Comparison of ENCODE assay signal across 8 cellular contexts in the genomic region with DNA sequence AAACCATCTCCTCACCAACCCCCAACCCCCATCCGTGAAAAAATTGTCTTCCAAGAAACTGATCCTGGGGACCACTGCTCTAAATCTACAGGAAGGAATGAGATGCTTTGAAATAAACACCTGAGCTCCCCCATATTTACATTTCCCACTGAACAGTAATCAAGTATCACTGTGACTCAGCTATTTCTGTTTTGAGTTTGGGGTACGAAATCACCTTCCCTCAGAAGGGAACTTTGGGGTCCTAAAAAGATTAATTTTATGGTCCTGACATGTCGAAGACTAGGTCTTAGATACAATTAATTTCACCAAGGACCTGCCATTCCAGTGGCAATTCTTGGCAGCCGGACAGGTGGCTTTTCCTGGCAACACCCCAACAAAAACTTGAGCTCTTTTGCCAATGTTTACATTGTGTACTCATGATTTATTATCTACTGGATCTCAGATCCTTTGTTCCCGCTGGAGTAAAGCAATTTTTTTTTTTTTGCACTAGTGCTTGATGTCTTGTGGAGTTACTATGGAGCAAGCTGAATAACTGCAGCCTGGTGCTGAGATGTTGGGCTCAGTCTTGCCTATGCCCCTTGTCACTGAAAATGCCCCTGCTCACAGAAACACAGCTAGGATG. TPM values are rescaled to one million over a fixed set of nuclear protein-coding genes. Genes with fewer than 3 reads are reported as not detected.
DNase-seq lines count a peak whose midpoint lies in the region; ATAC-seq and TF ChIP-seq lines count a peak whose summit lies in the region.

No MANE protein-coding gene starts in this region.

- no peak for TF ChIP-seq CTCF in CD8-positive, alpha-beta T cell (IDR thresholded peaks at IDR 0.05)
- no peak for TF ChIP-seq CTCF in lower lobe of right lung (IDR thresholded peaks at IDR 0.05)

- H3K27ac ChIP-seq in CD8-positive, alpha-beta T cell (ENCODE audit: low read depth, low read length), result no peak overlapping the region
- H3K27ac ChIP-seq in lower lobe of right lung, result no peak overlapping the region

- peaks cover 2% of the 10 kb centered on the region for H3K9me3 Mint-ChIP-seq in CD8-positive, alpha-beta T cell
- no peaks in the 10 kb centered on the region for H3K9me3 Mint-ChIP-seq in activated naive CD8-positive, alpha-beta T cell treated with anti-CD3 and anti-CD28 coated beads, Interleukin-2, amount 50 U/mL, for 24 hours
- no peaks in the 10 kb centered on the region for H3K9me3 Mint-ChIP-seq in activated CD4-positive, alpha-beta memory T cell treated with anti-CD3 and anti-CD28 coated beads for 36 hours

- peak overlapping the region; percentile 90 for H3K27ac Mint-ChIP-seq in CD8-positive, alpha-beta T cell
- peak overlapping the region; percentile 72 for H3K27ac Mint-ChIP-seq in activated naive CD8-positive, alpha-beta T cell treated with anti-CD3 and anti-CD28 coated beads, Interleukin-2, amount 50 U/mL, for 24 hours
- no peak overlapping the region for H3K27ac Mint-ChIP-seq in activated CD4-positive, alpha-beta memory T cell treated with anti-CD3 and anti-CD28 coated beads for 36 hours

- CTCF ChIA-PET in CD8-positive, alpha-beta T cell (lab: Charles Lee), result interaction anchor here (0.6 to 2.6 kb wide), 8 partner anchors 9 to 490 kb away, joined by 3 to 11 read pairs (median 6); no protein-coding TSS in a partner anchor
- CTCF ChIA-PET in activated CD4-positive, alpha-beta memory T cell treated with anti-CD3 and anti-CD28 coated beads for 36 hours (lab: Charles Lee), result interaction anchor here (0.7 to 1.1 kb wide), 3 partner anchors 10 to 277 kb away, joined by 3 to 4 read pairs (median 3); no protein-coding TSS in a partner anchor

- DNase-seq in CD8-positive, alpha-beta T cell, result no peak
- DNase-seq in NCI-H1092 treated with DMSO at 0.1 percent for 48 hours (lab: John Stamatoyannopoulos, UW) (peak; percentile 38), lower lobe of right lung (peak; percentile 52), hypothalamus (lab: John Stamatoyannopoulos, UW) (no peak), GOT3 (lab: John Stamatoyannopoulos, UW) (no peak)
- no peak for DNase-seq in activated naive CD8-positive, alpha-beta T cell treated with anti-CD3 and anti-CD28 coated beads, Interleukin-2, amount 50 U/mL, for 24 hours
- no peak for DNase-seq in activated CD4-positive, alpha-beta memory T cell treated with anti-CD3 and anti-CD28 coated beads for 36 hours
- DNase-seq in activated CD4-positive, alpha-beta T cell treated with anti-CD3 and anti-CD28 coated beads for 48 hours, result no peak

- H3K4me1 ChIP-seq in CD8-positive, alpha-beta T cell (ENCODE audit: insufficient read depth, low read length), result peaks cover 64% of the 10 kb centered on the region
- peaks cover 58% of the 10 kb centered on the region for H3K4me1 ChIP-seq in lower lobe of right lung

- intact Hi-C loops in CD8-positive, alpha-beta T cell (cut with DNase I, micrococcal nuclease), result loop anchor here in 1 of 2 experiments (5.0 kb wide), 1 partner anchor 105 kb away; no protein-coding TSS in a partner anchor
- intact Hi-C loops in lower lobe of right lung (cut with DNase I), result no loop called here
- intact Hi-C loops in activated CD4-positive, alpha-beta memory T cell treated with anti-CD3 and anti-CD28 coated beads for 36 hours (cut with micrococcal nuclease), result no loop called here

- peaks cover 38% of the 10 kb centered on the region for H3K36me3 ChIP-seq in CD8-positive, alpha-beta T cell (ENCODE audit: insufficient read depth, low read length)
- H3K36me3 ChIP-seq in lower lobe of right lung, result peaks cover 37% of the 10 kb centered on the region

- no peaks in the 10 kb centered on the region for H3K9me3 ChIP-seq in CD8-positive, alpha-beta T cell (ENCODE audit: low read length)
- H3K9me3 ChIP-seq in lower lobe of right lung, result no peaks in the 10 kb centered on the region

- H3K4me3 Mint-ChIP-seq in CD8-positive, alpha-beta T cell, result peak overlapping the region; percentile 16
- no peak overlapping the region for H3K4me3 Mint-ChIP-seq in activated naive CD8-positive, alpha-beta T cell treated with anti-CD3 and anti-CD28 coated beads, Interleukin-2, amount 50 U/mL, for 24 hours
- no peak overlapping the region for H3K4me3 Mint-ChIP-seq in activated CD4-positive, alpha-beta memory T cell treated with anti-CD3 and anti-CD28 coated beads for 36 hours

- H3K4me3 ChIP-seq in CD8-positive, alpha-beta T cell (ENCODE audit: low read depth, low read length), result no peak overlapping the region
- no peak overlapping the region for H3K4me3 ChIP-seq in lower lobe of right lung

- peaks cover 86% of the 10 kb centered on the region for H3K36me3 Mint-ChIP-seq in CD8-positive, alpha-beta T cell
- H3K36me3 Mint-ChIP-seq in activated naive CD8-positive, alpha-beta T cell treated with anti-CD3 and anti-CD28 coated beads, Interleukin-2, amount 50 U/mL, for 24 hours (ENCODE audit: low read depth), result peaks cover 22% of the 10 kb centered on the region
- peaks cover 30% of the 10 kb centered on the region for H3K36me3 Mint-ChIP-seq in activated CD4-positive, alpha-beta memory T cell treated with anti-CD3 and anti-CD28 coated beads for 36 hours

- POLR2A ChIA-PET in CD8-positive, alpha-beta T cell (lab: Charles Lee), result interaction anchor here (0.6 to 3.0 kb wide), 16 partner anchors 9 to 276 kb away, joined by 3 to 13 read pairs (median 4); partner anchors contain the start of gene SLFN5
- POLR2A ChIA-PET in activated CD4-positive, alpha-beta memory T cell treated with anti-CD3 and anti-CD28 coated beads for 36 hours (lab: Charles Lee), result interaction anchor here (1.1 kb wide), 1 partner anchor 280 kb away, joined by 3 read pairs; the partner anchor contains the start of gene SLFN12L

- no peak for ATAC-seq in CD8-positive, alpha-beta T cell
- no peak for ATAC-seq in activated naive CD8-positive, alpha-beta T cell treated with anti-CD3 and anti-CD28 coated beads, Interleukin-2, amount 50 U/mL, for 24 hours
- ATAC-seq in lower lobe of right lung, result peak; percentile 43 to 48

- no peaks in the 10 kb centered on the region for H3K27me3 ChIP-seq in CD8-positive, alpha-beta T cell (ENCODE audit: insufficient read depth, low read length)
- no peaks in the 10 kb centered on the region for H3K27me3 ChIP-seq in lower lobe of right lung (ENCODE audit: low read depth)

- H3K27me3 Mint-ChIP-seq in CD8-positive, alpha-beta T cell (ENCODE audit: low read depth), result no peaks in the 10 kb centered on the region
- H3K27me3 Mint-ChIP-seq in activated naive CD8-positive, alpha-beta T cell treated with anti-CD3 and anti-CD28 coated beads, Interleukin-2, amount 50 U/mL, for 24 hours, result no peaks in the 10 kb centered on the region
- no peaks in the 10 kb centered on the region for H3K27me3 Mint-ChIP-seq in activated CD4-positive, alpha-beta memory T cell treated with anti-CD3 and anti-CD28 coated beads for 36 hours

- peaks cover 81% of the 10 kb centered on the region for H3K4me1 Mint-ChIP-seq in CD8-positive, alpha-beta T cell (ENCODE audit: low read depth)
- H3K4me1 Mint-ChIP-seq in activated naive CD8-positive, alpha-beta T cell treated with anti-CD3 and anti-CD28 coated beads, Interleukin-2, amount 50 U/mL, for 24 hours, result peaks cover 69% of the 10 kb centered on the region
- H3K4me1 Mint-ChIP-seq in activated CD4-positive, alpha-beta memory T cell treated with anti-CD3 and anti-CD28 coated beads for 36 hours (ENCODE audit: low read depth), result peaks cover 72% of the 10 kb centered on the region

RNA-seq across cellular contexts. Expression of gene SLFN5, which starts 14.3 kb away (rescaled TPM):
- total RNA-seq in CD8-positive, alpha-beta T cell, result 10 to 100 TPM; 46.7 to 47.0 TPM
- 47.6 TPM for total RNA-seq in lower lobe of right lung
- 10 to 100 TPM; 51.2 to 52.0 TPM for total RNA-seq in activated CD4-positive, alpha-beta memory T cell treated with anti-CD3 and anti-CD28 coated beads for 36 hours

Comparison
In these comparisons a context has a peak if more than half of its experiments do, and no peak if none do; other contexts are left out.
1. ATAC-seq: peak in lower lobe of right lung (2 of 2); none in CD8-positive, alpha-beta T cell (single experiment) and activated naive CD8-positive, alpha-beta T cell treated with anti-CD3 and anti-CD28 coated beads, Interleukin-2, amount 50 U/mL, for 24 hours (single experiment).
2. DNase-seq: peak in NCI-H1092 treated with DMSO at 0.1 percent for 48 hours (single experiment) and lower lobe of right lung (single experiment); none in CD8-positive, alpha-beta T cell (0 of 7), activated naive CD8-positive, alpha-beta T cell treated with anti-CD3 and anti-CD28 coated beads, Interleukin-2, amount 50 U/mL, for 24 hours (single experiment), hypothalamus (0 of 51), activated CD4-positive, alpha-beta memory T cell treated with anti-CD3 and anti-CD28 coated beads for 36 hours (single experiment), activated CD4-positive, alpha-beta T cell treated with anti-CD3 and anti-CD28 coated beads for 48 hours (single experiment) and GOT3 (single experiment).